ENCODE assay signal across 18 cellular contexts in genomic region chr11:110859240-110859835, GRCh38.
"Had no signal": no experiment of that assay in that cellular context is flagged by ENCODE, and none has a peak within 500 bp of the region (broad histone marks: within the 10 kb centered on the region; RNA-seq: fewer than 3 reads in every experiment).

No MANE protein-coding gene starts in this region.

- H3K36me3 ChIP-seq: adrenal gland, ascending aorta, brain microvascular endothelial cell, esophagus muscularis mucosa, gastrocnemius medialis, tibial artery, uterus had no signal

- H3K27me3 ChIP-seq: adrenal gland, ascending aorta, brain microvascular endothelial cell, dorsolateral prefrontal cortex, esophagus muscularis mucosa, gastrocnemius medialis, tibial artery, uterus had no signal

- H3K4me1 ChIP-seq: ascending aorta, gastrocnemius medialis, uterus had no signal

- H3K27ac ChIP-seq: adrenal gland, ascending aorta, brain microvascular endothelial cell, dorsolateral prefrontal cortex, tibial artery, uterus, VCaP had no signal

- H3K4me3 ChIP-seq: adrenal gland, ascending aorta, dorsolateral prefrontal cortex, esophagus muscularis mucosa, gastrocnemius medialis, tibial artery, uterus had no signal

- DNase-seq: activated CD4-positive, alpha-beta T cell treated with anti-CD3 and anti-CD28 coated beads, Interleukin-2, amount 50 U/mL, for 1 hour; activated CD8-positive, alpha-beta T cell treated with anti-CD3 and anti-CD28 coated beads, Interleukin-2, amount 10 ng/mL, durations not matched to agents 7 days and 5 days; activated T-cell treated with anti-CD3 and anti-CD28 coated beads, Interleukin-2, amount 50 U/mL, for 1 hour; brain microvascular endothelial cell; central memory CD4-positive, alpha-beta T cell; dorsolateral prefrontal cortex; effector memory CD8-positive, alpha-beta T cell; hypothalamus; mesendoderm; naive thymus-derived CD4-positive, alpha-beta T cell; retina had no signal

- H3K9me3 ChIP-seq: adrenal gland, ascending aorta, esophagus muscularis mucosa, gastrocnemius medialis, tibial artery, uterus had no signal
